Comparison of ENCODE assay signal across 8 cellular contexts in genomic region chr9:41074356-41074942, GRCh38. TPM values are rescaled to one million over a fixed set of nuclear protein-coding genes. Genes with fewer than 3 reads are reported as not detected.
A peak's percentile ranks its signal among the peaks of the same experiment; 100 is the strongest.
DNase-seq lines count a peak whose midpoint lies in the region; ATAC-seq and TF ChIP-seq lines count a peak whose summit lies in the region.
"Not testable (repeated sequence)": the region's sequence is repeated elsewhere in the genome, so short reads cannot be mapped to it uniquely, and the experiment has no call there.

No MANE protein-coding gene starts in this region.

- H3K4me1 ChIP-seq in MM.1S (ENCODE audit: low read length) = not testable (repeated sequence)
- H3K4me1 ChIP-seq in left lung (peaks cover 0 to 11% of the 10 kb centered on the region in 2 donors), sigmoid colon (peaks cover 0 to 11% (median 8%) of the 10 kb centered on the region in 4 donors)

- not testable (repeated sequence) for H3K9me2 ChIP-seq in MM.1S (replicated peaks; ENCODE audit: insufficient read depth, low read length)

- TF ChIP-seq CTCF in MM.1S (IDR thresholded peaks at IDR 0.05; ENCODE audit: low read length); left lung (IDR thresholded peaks at IDR 0.05); sigmoid colon (IDR thresholded peaks at IDR 0.05): not testable (repeated sequence)

- in situ Hi-C loops in ACHN (cut with HindIII; ENCODE audit: low pct_ligation_motif_present, low pct_unique_long_range_greater_than_20kb, low sequenced_read_pairs) = not testable (repeated sequence)

- intact Hi-C loops in left lung (cut with DNase I); sigmoid colon (cut with DNase I): not testable (repeated sequence)

- H3K36me3 ChIP-seq in MM.1S (replicated peaks; ENCODE audit: insufficient read depth, low read length); left lung; sigmoid colon: not testable (repeated sequence)

- peaks cover 29% of the 10 kb centered on the region for H3K27me3 Mint-ChIP-seq in activated T-helper 17 cell treated with anti-CD3 and anti-CD28 coated beads, Interleukin-2, amount 50 U/mL, for 72 hours

- not testable (repeated sequence) for H3K4me1 Mint-ChIP-seq in activated T-helper 17 cell treated with anti-CD3 and anti-CD28 coated beads, Interleukin-2, amount 50 U/mL, for 72 hours

- not testable (repeated sequence) for H3K27ac ChIP-seq in MM.1S (ENCODE audit: low read length); left lung
- peak overlapping the region; percentile 50 to 61 (median 58) for H3K27ac ChIP-seq in sigmoid colon

- not testable (repeated sequence) for H3K9me3 Mint-ChIP-seq in activated T-helper 17 cell treated with anti-CD3 and anti-CD28 coated beads, Interleukin-2, amount 50 U/mL, for 72 hours

- TF ChIP-seq POLR2A in sigmoid colon (IDR thresholded peaks at IDR 0.05) = not testable (repeated sequence)

- H3K27me3 ChIP-seq in MM.1S (replicated peaks; ENCODE audit: insufficient read depth, low read length) = not testable (repeated sequence)
- peaks cover 0 to 49% of the 10 kb centered on the region in 2 donors for H3K27me3 ChIP-seq in left lung
- H3K27me3 ChIP-seq in sigmoid colon = peaks cover 7 to 42% (median 13%) of the 10 kb centered on the region in 3 donors

- not testable (repeated sequence) for H3F3A ChIP-seq in MM.1S (ENCODE audit: insufficient read depth, low read length)

- DNase-seq in ACHN = peak; percentile 31
- DNase-seq in MM.1S = peak; percentile 9
- peak; percentile 44 to 88 for DNase-seq in left lung
- peak; percentile 71 for DNase-seq in sigmoid colon

- H4K20me1 ChIP-seq in MM.1S (ENCODE audit: insufficient read depth, low read length) = not testable (repeated sequence)

- H3K4me3 ChIP-seq in MM.1S (ENCODE audit: low read length) = peak overlapping the region; percentile 74
- H3K4me3 ChIP-seq in left lung = peak overlapping the region; percentile 39 to 47
- H3K4me3 ChIP-seq in sigmoid colon = peak overlapping the region; percentile 31 to 73 (median 50)

- ATAC-seq in GM18873 (IDR thresholded peaks at IDR 0.05; ENCODE audit: low FRiP score, unreplicated experiment) = peak; percentile 44
- peak; percentile 83 for ATAC-seq in HG02759 (IDR thresholded peaks at IDR 0.05; ENCODE audit: unreplicated experiment)
- ATAC-seq in activated T-helper 17 cell treated with anti-CD3 and anti-CD28 coated beads, Interleukin-2, amount 50 U/mL, for 72 hours (replicated peaks) = peak; percentile 59
- peak; percentile 57 for ATAC-seq in esophagus mucosa
- ATAC-seq in left lung = peak; percentile 81

- peak overlapping the region; percentile 81 for H2AFZ ChIP-seq in MM.1S (ENCODE audit: low read length)

- H3K9me3 ChIP-seq in MM.1S (replicated peaks; ENCODE audit: insufficient read depth, low read length); left lung; sigmoid colon: not testable (repeated sequence)

- 6 to 7% methylated on average over 63 of the region's 63 CpGs for WGBS in sigmoid colon, 2 donors

- H3K4me3 Mint-ChIP-seq in activated T-helper 17 cell treated with anti-CD3 and anti-CD28 coated beads, Interleukin-2, amount 50 U/mL, for 72 hours = peak overlapping the region; percentile 37

- H3K4me2 ChIP-seq in MM.1S (ENCODE audit: low read depth, low read length) = peak overlapping the region; percentile 66; the same call in 1 of the 2 replicates

- not testable (repeated sequence) for H3K27ac Mint-ChIP-seq in activated T-helper 17 cell treated with anti-CD3 and anti-CD28 coated beads, Interleukin-2, amount 50 U/mL, for 72 hours

- not testable (repeated sequence) for H3K36me3 Mint-ChIP-seq in activated T-helper 17 cell treated with anti-CD3 and anti-CD28 coated beads, Interleukin-2, amount 50 U/mL, for 72 hours (ENCODE audit: low read depth)

- peak overlapping the region; percentile 29; the same call in 1 of the 2 replicates for H3K9ac ChIP-seq in MM.1S (ENCODE audit: low read length)

- not testable (repeated sequence) for H3K79me2 ChIP-seq in MM.1S (ENCODE audit: low read length)

- TF ChIP-seq EP300 in sigmoid colon (IDR thresholded peaks at IDR 0.05) = not testable (repeated sequence)

RNA-seq across cellular contexts. Expression of gene FOXD4L6, which starts 54.0 kb away (rescaled TPM):
- total RNA-seq in activated T-helper 17 cell treated with anti-CD3 and anti-CD28 coated beads, Interleukin-2, amount 50 U/mL, for 72 hours = not detected
- total RNA-seq in esophagus mucosa = not detected
- total RNA-seq in left lung = under 1 TPM in 1 of 2 donors, not detected in 1; 0.26 TPM
- total RNA-seq in sigmoid colon = not detected
- polyA plus RNA-seq in sigmoid colon = under 1 TPM in 1 of 3 donors, not detected in 2; 0.07 TPM

Comparison
In these comparisons a context has a peak if more than half of its experiments do, and no peak if none do; other contexts are left out.
1. DNase-seq: peak in every context shown above with its lines; median percentile 71 in sigmoid colon; 66 in left lung; 31 in ACHN; 9 in MM.1S.